In genomic region chr19:18488403-18488723, GRCh38 we compare ENCODE assay signal across 8 cellular contexts. TPM values are rescaled to one million over a fixed set of nuclear protein-coding genes. Genes with fewer than 3 reads are reported as not detected.
A peak's percentile ranks its signal among the peaks of the same experiment; 100 is the strongest.
DNase-seq lines count a peak whose midpoint lies in the region; ATAC-seq and TF ChIP-seq lines count a peak whose summit lies in the region.

No MANE protein-coding gene starts in this region.

- intact Hi-C loops in spleen (cut with DNase I; ENCODE audit: low total_unique reads) = no loop called here

- no peak overlapping the region for H2BK5ac ChIP-seq in H9 (ENCODE audit: insufficient read length, low read length)

- peak; percentile 25 for ATAC-seq in activated CD8-positive, alpha-beta T cell treated with anti-CD3 and anti-CD28 coated beads, Interleukin-2, amount 10 ng/mL, durations not matched to agents 7 days and 5 days

- no peak overlapping the region for H3K4me2 ChIP-seq in H9 (ENCODE audit: insufficient read depth, insufficient read length, low read length)

- DNase-seq in DMS53 (lab: John Stamatoyannopoulos, UW) (peak; percentile 13), DMS53 treated with DMSO at 0.1 percent for 48 hours (lab: John Stamatoyannopoulos, UW; ENCODE audit: unreplicated experiment) (no peak), cardiac muscle cell (ENCODE audit: low read depth in 1 of 2, low spot score in 1 of 2) (no peak), spleen (peak; percentile 61), H9 (no peak), HK-2 (ENCODE audit: unreplicated experiment) (no peak), kidney glomerular epithelial cell (lab: John Stamatoyannopoulos, UW) (no peak)
- DNase-seq in activated CD8-positive, alpha-beta T cell treated with anti-CD3 and anti-CD28 coated beads, Interleukin-2, amount 10 ng/mL, durations not matched to agents 7 days and 5 days = no peak

- no peaks in the 10 kb centered on the region for H3K23me2 ChIP-seq in H9 (ENCODE audit: insufficient read length, low read depth, low read length, poor library complexity, severe bottlenecking)

- H3K4me3 ChIP-seq in cardiac muscle cell (no peak overlapping the region), spleen (no peak overlapping the region)

- H3K79me2 ChIP-seq in H9 (ENCODE audit: insufficient read depth, low read length) = no peaks in the 10 kb centered on the region; the same call in 1 of the 2 replicates

- H3K4me1 ChIP-seq in cardiac muscle cell (ENCODE audit: low read depth) (peaks cover 38% of the 10 kb centered on the region), spleen (peaks cover 29 to 100% (median 89%) of the 10 kb centered on the region in 6 donors), H9 (ENCODE audit: insufficient read depth, low read length) (no peaks in the 10 kb centered on the region)

- H3T11ph ChIP-seq in H9 (ENCODE audit: low read length) = no peak overlapping the region

- no peak overlapping the region for H2BK12ac ChIP-seq in H9 (ENCODE audit: insufficient read length, low read depth, low read length)

- no peak overlapping the region for H2BK120ac ChIP-seq in H9 (ENCODE audit: low read depth, low read length, poor library complexity, severe bottlenecking)

- H3K36me3 ChIP-seq in cardiac muscle cell (no peaks in the 10 kb centered on the region), spleen (peaks cover 0 to 4% (median 0%) of the 10 kb centered on the region in 6 donors)

- H3K14ac ChIP-seq in H9 (ENCODE audit: insufficient read depth, low read length) = no peak overlapping the region

- peak overlapping the region; percentile 20 for H3K27ac ChIP-seq in cardiac muscle cell
- H3K27ac ChIP-seq in spleen = peak overlapping the region in 1 of 8 donors; percentile 5
- H3K27ac ChIP-seq in H9 (ENCODE audit: insufficient read length, low read depth, low read length) = no peak overlapping the region

- no peak overlapping the region for H4K5ac ChIP-seq in H9 (ENCODE audit: insufficient read length, low read depth, low read length)

- TF ChIP-seq POLR2A in spleen (IDR thresholded peaks at IDR 0.05) = no peak

- no peaks in the 10 kb centered on the region for H3K36me3 Mint-ChIP-seq in activated CD8-positive, alpha-beta T cell treated with anti-CD3 and anti-CD28 coated beads, Interleukin-2, amount 10 ng/mL, durations not matched to agents 7 days and 5 days (ENCODE audit: low read depth)
- peaks cover 0 to 3% (median 0%) of the 10 kb centered on the region in 3 experiments; a peak in 2 of 7 replicates for H3K36me3 Mint-ChIP-seq in H9 (ENCODE audit: insufficient read depth in 1 of 3, low read depth in 3 of 3)

- no peak overlapping the region for H3K4ac ChIP-seq in H9 (ENCODE audit: low read depth, low read length)

- H3K79me1 ChIP-seq in H9 (ENCODE audit: insufficient read depth, low read depth, low read length, poor library complexity, severe bottlenecking) = no peaks in the 10 kb centered on the region

- no peak overlapping the region for H4K91ac ChIP-seq in H9 (ENCODE audit: insufficient read length, low read depth, low read length)

- H4K8ac ChIP-seq in H9 (replicated peaks; ENCODE audit: insufficient read length, low read depth, low read length) = no peak overlapping the region

- no peak overlapping the region for H2AK5ac ChIP-seq in H9 (ENCODE audit: insufficient read length, low read length)

- no peak overlapping the region for H3K4me3 Mint-ChIP-seq in activated CD8-positive, alpha-beta T cell treated with anti-CD3 and anti-CD28 coated beads, Interleukin-2, amount 10 ng/mL, durations not matched to agents 7 days and 5 days
- no peak overlapping the region for H3K4me3 Mint-ChIP-seq in H9

- H3K27me3 ChIP-seq in cardiac muscle cell (no peaks in the 10 kb centered on the region), spleen (replicated peaks in 1 of 7) (no peaks in the 10 kb centered on the region), H9 (ENCODE audit: insufficient read depth, low read length) (no peaks in the 10 kb centered on the region)

- H2AFZ ChIP-seq in H9 (ENCODE audit: low read length) = no peak overlapping the region

- H3K27me3 Mint-ChIP-seq in activated CD8-positive, alpha-beta T cell treated with anti-CD3 and anti-CD28 coated beads, Interleukin-2, amount 10 ng/mL, durations not matched to agents 7 days and 5 days (ENCODE audit: low read depth) = no peaks in the 10 kb centered on the region
- H3K27me3 Mint-ChIP-seq in H9 (ENCODE audit: low read depth) = no peaks in the 10 kb centered on the region

- H3K9me3 ChIP-seq in cardiac muscle cell (ENCODE audit: low read depth) (no peaks in the 10 kb centered on the region), spleen (no peaks in the 10 kb centered on the region), H9 (ENCODE audit: control insufficient read depth, low read depth, low read length) (no peaks in the 10 kb centered on the region)

- no peak overlapping the region for H3K56ac ChIP-seq in H9 (ENCODE audit: insufficient read length, low read depth, low read length)

- H4K20me1 ChIP-seq in H9 (ENCODE audit: control insufficient read depth, insufficient read depth, insufficient read length) = peaks cover 2% of the 10 kb centered on the region

- POLR2A ChIA-PET in activated CD8-positive, alpha-beta T cell treated with anti-CD3 and anti-CD28 coated beads, Interleukin-2, amount 10 ng/mL, durations not matched to agents 7 days and 5 days (lab: Charles Lee) = no interaction called here

- no peak overlapping the region for H3K27ac Mint-ChIP-seq in activated CD8-positive, alpha-beta T cell treated with anti-CD3 and anti-CD28 coated beads, Interleukin-2, amount 10 ng/mL, durations not matched to agents 7 days and 5 days
- H3K27ac Mint-ChIP-seq in H9 = 0 out of 7 replicates have a peak overlapping the region, but pooled peaks of 1 of the 3 experiments have one; percentile 28

- H2BK15ac ChIP-seq in H9 (ENCODE audit: low read depth, low read length) = no peak overlapping the region

- H3K18ac ChIP-seq in H9 (ENCODE audit: insufficient read length, low read depth, low read length) = no peak overlapping the region

- H3K4me1 Mint-ChIP-seq in activated CD8-positive, alpha-beta T cell treated with anti-CD3 and anti-CD28 coated beads, Interleukin-2, amount 10 ng/mL, durations not matched to agents 7 days and 5 days (ENCODE audit: low read depth) = peaks cover 53% of the 10 kb centered on the region
- H3K4me1 Mint-ChIP-seq in H9 = peaks cover 34% of the 10 kb centered on the region in 2 experiments

- H3K9ac ChIP-seq in H9 (ENCODE audit: extremely low read depth, insufficient read length, low read length) = no peak overlapping the region

- TF ChIP-seq CTCF in cardiac muscle cell (IDR thresholded peaks at IDR 0.05; ENCODE audit: low read depth, low read length) = peak; percentile 25
- TF ChIP-seq CTCF in spleen (IDR thresholded peaks at IDR 0.05 in 8 of 11, conservative IDR thresholded peaks at IDR 0.05 in 3 of 11) = peak in 5 of 11 experiments; percentile 8 to 44 (median 16)
- TF ChIP-seq CTCF in H9 (conservative IDR thresholded peaks at IDR 0.05) = no peak; the same call in 2 of the 3 replicates

- no peaks in the 10 kb centered on the region for H3K9me3 Mint-ChIP-seq in activated CD8-positive, alpha-beta T cell treated with anti-CD3 and anti-CD28 coated beads, Interleukin-2, amount 10 ng/mL, durations not matched to agents 7 days and 5 days (ENCODE audit: insufficient read depth)
- no peaks in the 10 kb centered on the region for H3K9me3 Mint-ChIP-seq in H9

- CTCF ChIA-PET in activated CD8-positive, alpha-beta T cell treated with anti-CD3 and anti-CD28 coated beads, Interleukin-2, amount 10 ng/mL, durations not matched to agents 7 days and 5 days (lab: Charles Lee) = interaction anchor here (1.0 to 2.2 kb wide), 3 partner anchors 32 to 101 kb away, joined by 3 to 13 read pairs (median 3); no protein-coding TSS in a partner anchor

- WGBS in spleen, 5 donors = 88 to 100% (median 91%) methylated on average over 3 to 6 of the region's 6 CpGs
- no CpG with 5 or more reads among the region's 6 CpGs for WGBS in H9 (ENCODE audit: extremely low coverage, insufficient read length, low lambda C conversion rate)

- no peak overlapping the region for H2BK20ac ChIP-seq in H9 (ENCODE audit: low read depth, low read length, poor library complexity, severe bottlenecking)

- H3K23ac ChIP-seq in H9 (ENCODE audit: insufficient read length, low read depth, low read length) = no peak overlapping the region

RNA-seq across cellular contexts. Expression of gene ELL, which starts 33.5 kb away (rescaled TPM):
- 10 to 100 TPM; 20.8 to 22.3 TPM for total RNA-seq in activated CD8-positive, alpha-beta T cell treated with anti-CD3 and anti-CD28 coated beads, Interleukin-2, amount 10 ng/mL, durations not matched to agents 7 days and 5 days
- total RNA-seq in cardiac muscle cell = 19.4 and 20.7 TPM in 2 replicates
- polyA plus RNA-seq in cardiac muscle cell = 14.8 and 18.2 TPM in 2 replicates
- 10 to 100 TPM; 23.0 to 44.8 (median 32.1) TPM for total RNA-seq in spleen
- polyA plus RNA-seq in spleen = 10 to 100 TPM in 1 of 3 donors, 1 to 10 TPM in 2; 4.5 to 14.2 (median 7.9) TPM
- 15.5 and 17.0 TPM in 2 replicates for total RNA-seq in H9 (2021)

RNA-seq across cellular contexts. Expression of gene ISYNA1, which starts 50.4 kb away (rescaled TPM):
- 10 to 100 TPM; 26.7 to 33.5 TPM for total RNA-seq in activated CD8-positive, alpha-beta T cell treated with anti-CD3 and anti-CD28 coated beads, Interleukin-2, amount 10 ng/mL, durations not matched to agents 7 days and 5 days
- 218 and 298 TPM in 2 replicates for total RNA-seq in cardiac muscle cell
- 370 and 442 TPM in 2 replicates for polyA plus RNA-seq in cardiac muscle cell
- total RNA-seq in spleen = 10 to 100 TPM; 37.5 to 82.3 (median 44.4) TPM
- 10 to 100 TPM; 31.7 to 58.2 (median 49.0) TPM for polyA plus RNA-seq in spleen
- 241 and 255 TPM in 2 replicates for total RNA-seq in H9 (2021)

RNA-seq across cellular contexts. Expression of gene FKBP8, which starts 55.0 kb away (rescaled TPM):
- total RNA-seq in activated CD8-positive, alpha-beta T cell treated with anti-CD3 and anti-CD28 coated beads, Interleukin-2, amount 10 ng/mL, durations not matched to agents 7 days and 5 days = 100 to 1,000 TPM; 245 to 247 TPM
- total RNA-seq in cardiac muscle cell = 514 and 568 TPM in 2 replicates
- polyA plus RNA-seq in cardiac muscle cell = 398 and 473 TPM in 2 replicates
- 100 to 1,000 TPM; 183 to 309 (median 203) TPM for total RNA-seq in spleen
- 100 to 1,000 TPM; 131 to 276 (median 141) TPM for polyA plus RNA-seq in spleen
- total RNA-seq in H9 (2021) = 308 and 310 TPM in 2 replicates

Comparison
In these comparisons a context has a peak if more than half of its experiments do, and no peak if none do; other contexts are left out.
1. DNase-seq: peak in DMS53 (single experiment) and spleen (single experiment); none in DMS53 treated with DMSO at 0.1 percent for 48 hours (single experiment), activated CD8-positive, alpha-beta T cell treated with anti-CD3 and anti-CD28 coated beads, Interleukin-2, amount 10 ng/mL, durations not matched to agents 7 days and 5 days (single experiment), cardiac muscle cell (0 of 2), H9 (single experiment), HK-2 (single experiment) and kidney glomerular epithelial cell (single experiment).